Comparison of ENCODE assay signal across 34 cellular contexts in genomic region chr2:146561996-146562395, GRCh38.
"Had no signal": no experiment of that assay in that cellular context is flagged by ENCODE, and none has a peak within 500 bp of the region (broad histone marks: within the 10 kb centered on the region; RNA-seq: fewer than 3 reads in every experiment).

No MANE protein-coding gene starts in this region.

- H3K4me3 ChIP-seq: esophagus muscularis mucosa, gastrocnemius medialis, heart left ventricle had no signal

- H3K36me3 Mint-ChIP-seq: activated CD4-positive, alpha-beta memory T cell treated with anti-CD3 and anti-CD28 coated beads for 36 hours; activated naive CD8-positive, alpha-beta T cell had no signal

- H3K36me3 ChIP-seq: brain microvascular endothelial cell, esophagus muscularis mucosa, gastrocnemius medialis, heart left ventricle, WERI-Rb-1 had no signal

- H3K4me1 Mint-ChIP-seq: activated CD4-positive, alpha-beta T cell treated with anti-CD3 and anti-CD28 coated beads for 36 hours; activated CD4-positive, alpha-beta T cell treated with anti-CD3 and anti-CD28 coated beads, Interleukin-2, amount 10 ng/mL, durations not matched to agents 24 days and 14 days; activated T-helper 17 cell treated with anti-CD3 and anti-CD28 coated beads, Interleukin-2, amount 50 U/mL, for 72 hours; T-helper 17 cell had no signal

- H3K9me3 Mint-ChIP-seq: activated CD4-positive, alpha-beta memory T cell treated with anti-CD3 and anti-CD28 coated beads for 36 hours; activated CD4-positive, alpha-beta T cell treated with anti-CD3 and anti-CD28 coated beads, Interleukin-2, amount 10 ng/mL, durations not matched to agents 24 days and 14 days; activated T-helper 17 cell treated with anti-CD3 and anti-CD28 coated beads, Interleukin-2, amount 50 U/mL, for 72 hours; T-helper 2 cell treated with Interferon-gamma antibody and Interleukin-4, amounts not matched to agents 5 μg/mL and 100 μg/mL, for 36 hours had no signal

- DNase-seq: activated CD4-positive, alpha-beta memory T cell treated with anti-CD3 and anti-CD28 coated beads for 36 hours; activated CD4-positive, alpha-beta T cell treated with anti-CD3 and anti-CD28 coated beads for 36 hours; activated CD4-positive, alpha-beta T cell treated with anti-CD3 and anti-CD28 coated beads, Interleukin-2, amount 10 ng/mL, durations not matched to agents 24 days and 14 days; activated CD4-positive, CD25-positive, alpha-beta regulatory T cell; activated CD4-positive, CD25-positive, alpha-beta regulatory T cell treated with anti-CD3 and anti-CD28 coated beads, Interleukin-2, amount 50 U/mL, for 72 hours; activated CD8-positive, alpha-beta memory T cell treated with anti-CD3 and anti-CD28 coated beads, Interleukin-2, amount 50 U/mL, for 48 hours; activated CD8-positive, alpha-beta T cell treated with anti-CD3 and anti-CD28 coated beads, Interleukin-2, amount 10 ng/mL, durations not matched to agents 7 days and 5 days; activated effector memory CD4-positive, alpha-beta T cell treated with Interleukin-2 at 50 U/mL for 16 hours; activated gamma-delta T cell treated with Interleukin-2 at 50 U/mL for 16 hours; activated naive CD4-positive, alpha-beta T cell treated with anti-CD3 and anti-CD28 coated beads, Interleukin-2, amount 50 U/mL, for 16 hours; activated naive CD4-positive, alpha-beta T cell treated with Interleukin-2 at 50 U/mL for 16 hours; activated T-cell treated with anti-CD3 and anti-CD28 coated beads for 4 hours; activated T-cell treated with anti-CD3 and anti-CD28 coated beads, Interleukin-2, amount 50 U/mL, for 4 hours; amniotic stem cell; anterior cingulate cortex; brain microvascular endothelial cell; caudate nucleus; cortex of kidney; dermis blood vessel endothelial cell; effector CD4-positive, alpha-beta T cell; effector memory CD8-positive, alpha-beta T cell; erythroblast; foreskin keratinocyte; gastrocnemius medialis; glutamatergic neuron; heart left ventricle; T-helper 1 cell; T-helper 17 cell; T1000; WERI-Rb-1 had no signal

- H3K27ac Mint-ChIP-seq: activated CD4-positive, alpha-beta memory T cell treated with anti-CD3 and anti-CD28 coated beads for 36 hours; activated CD4-positive, alpha-beta T cell treated with anti-CD3 and anti-CD28 coated beads for 36 hours; activated CD4-positive, alpha-beta T cell treated with anti-CD3 and anti-CD28 coated beads, Interleukin-2, amount 10 ng/mL, durations not matched to agents 24 days and 14 days; activated CD8-positive, alpha-beta T cell treated with anti-CD3 and anti-CD28 coated beads, Interleukin-2, amount 10 ng/mL, durations not matched to agents 7 days and 5 days; activated naive CD8-positive, alpha-beta T cell; activated T-helper 17 cell treated with anti-CD3 and anti-CD28 coated beads, Interleukin-2, amount 50 U/mL, for 72 hours; effector memory CD8-positive, alpha-beta T cell; T-helper 17 cell; T-helper 2 cell treated with Interferon-gamma antibody and Interleukin-4, amounts not matched to agents 5 μg/mL and 100 μg/mL, for 36 hours had no signal

- H3K9me3 ChIP-seq: esophagus muscularis mucosa, gastrocnemius medialis, heart left ventricle had no signal

- H3K4me1 ChIP-seq: esophagus muscularis mucosa, foreskin keratinocyte, gastrocnemius medialis, heart left ventricle had no signal

- H3K27ac ChIP-seq: brain microvascular endothelial cell, esophagus muscularis mucosa, foreskin keratinocyte, gastrocnemius medialis, heart left ventricle, WERI-Rb-1 had no signal

- H3K4me3 Mint-ChIP-seq: activated CD4-positive, alpha-beta memory T cell treated with anti-CD3 and anti-CD28 coated beads for 36 hours; activated CD4-positive, alpha-beta T cell treated with anti-CD3 and anti-CD28 coated beads for 36 hours; activated CD4-positive, alpha-beta T cell treated with anti-CD3 and anti-CD28 coated beads, Interleukin-2, amount 10 ng/mL, durations not matched to agents 24 days and 14 days; activated CD8-positive, alpha-beta T cell treated with anti-CD3 and anti-CD28 coated beads, Interleukin-2, amount 10 ng/mL, durations not matched to agents 7 days and 5 days; activated naive CD8-positive, alpha-beta T cell; activated T-cell treated with anti-CD3 and anti-CD28 coated beads, Interleukin-2, amount 50 U/mL, for 4 hours; activated T-helper 17 cell treated with anti-CD3 and anti-CD28 coated beads, Interleukin-2, amount 50 U/mL, for 72 hours; effector memory CD8-positive, alpha-beta T cell; T-helper 17 cell; T-helper 2 cell treated with Interferon-gamma antibody and Interleukin-4, amounts not matched to agents 5 μg/mL and 100 μg/mL, for 36 hours had no signal

- H3K27me3 ChIP-seq: brain microvascular endothelial cell, esophagus muscularis mucosa, foreskin keratinocyte, gastrocnemius medialis, heart left ventricle had no signal

- H3K27me3 Mint-ChIP-seq: activated CD4-positive, alpha-beta memory T cell treated with anti-CD3 and anti-CD28 coated beads for 36 hours; activated CD4-positive, alpha-beta T cell treated with anti-CD3 and anti-CD28 coated beads for 36 hours; activated CD4-positive, alpha-beta T cell treated with anti-CD3 and anti-CD28 coated beads, Interleukin-2, amount 10 ng/mL, durations not matched to agents 24 days and 14 days; activated naive CD8-positive, alpha-beta T cell; activated T-helper 17 cell treated with anti-CD3 and anti-CD28 coated beads, Interleukin-2, amount 50 U/mL, for 72 hours; effector memory CD8-positive, alpha-beta T cell; T-helper 17 cell had no signal
